Comparison of ENCODE assay signal across 23 cellular contexts in genomic region chr5:132353593-132353992, GRCh38. TPM values are rescaled to one million over a fixed set of nuclear protein-coding genes. Genes with fewer than 3 reads are reported as not detected.
DNase-seq lines count a peak whose midpoint lies in the region; ATAC-seq and TF ChIP-seq lines count a peak whose summit lies in the region.
"Had no signal": no experiment of that assay in that cellular context is flagged by ENCODE, and none has a peak within 500 bp of the region (broad histone marks: within the 10 kb centered on the region; RNA-seq: fewer than 3 reads in every experiment).

No MANE protein-coding gene starts in this region.

- H3K4me3 ChIP-seq in left ventricle myocardium inferior (no peak overlapping the region), IMR-90 (ENCODE audit: insufficient read depth, low read depth, low read length) (no peak overlapping the region)
- H3K4me3 ChIP-seq: GM23248, SJCRH30 had no signal

- POLR2A ChIA-PET in IMR-90 (lab: Charles Lee; ENCODE audit: unreplicated experiment) = no interaction called here

- ATAC-seq in left ventricle myocardium superior (no peak), IMR-90 (ENCODE audit: low read depth) (no peak), sciatic nerve (no peak), HG03039 (IDR thresholded peaks at IDR 0.05; ENCODE audit: unreplicated experiment) (no peak)
- ATAC-seq: Panc1, T-cell had no signal

- no peak overlapping the region for H4K5ac ChIP-seq in IMR-90 (ENCODE audit: low read depth, low read length)

- whole genome bisulfite sequencing in IMR-90 (ENCODE audit: extremely low coverage in 2 of 2, insufficient read length in 1 of 2), 2 experiments = no CpG with 5 or more reads among the region's 1 CpG

- H3K9ac ChIP-seq in IMR-90 (ENCODE audit: low read depth, low read length) = no peak overlapping the region
- H3K9ac ChIP-seq: GM23248 had no signal

- H2BK120ac ChIP-seq in IMR-90 (ENCODE audit: low read depth, low read length) = no peak overlapping the region

- no peak overlapping the region for H4K8ac ChIP-seq in IMR-90 (ENCODE audit: low read depth in 2 of 2, low read length in 2 of 2)

- H3K27ac ChIP-seq in left ventricle myocardium inferior (replicated peaks) (peak overlapping the region; percentile 36), IMR-90 (ENCODE audit: insufficient read depth, low read length) (no peak overlapping the region)
- H3K27ac ChIP-seq: GM23248, SJCRH30 had no signal

- H2BK20ac ChIP-seq in IMR-90 (ENCODE audit: low read depth, low read length) = no peak overlapping the region

- H2AK9ac ChIP-seq in IMR-90 (replicated peaks; ENCODE audit: low read depth, low read length, poor library complexity) = no peak overlapping the region

- H3K36me3 ChIP-seq in left ventricle myocardium inferior (peaks cover 12% of the 10 kb centered on the region), IMR-90 (ENCODE audit: control insufficient read depth, insufficient read depth, low read length) (no peaks in the 10 kb centered on the region)
- H3K36me3 ChIP-seq: SJCRH30 had no signal

- H3K9me3 ChIP-seq in left ventricle myocardium inferior (replicated peaks) (peaks cover 7% of the 10 kb centered on the region), IMR-90 (ENCODE audit: control insufficient read depth, insufficient read depth, low read length) (0 out of 2 replicates have a peak, but pooled peaks cover 3% of the 10 kb centered on the region)

- H3K9me1 ChIP-seq in IMR-90 (ENCODE audit: insufficient read depth, low read length) = no peaks in the 10 kb centered on the region

- BruUV-seq in IMR-90 (replicated peaks; lab: Mats Ljungman, UMichigan) = no TSS peak

- H3K56ac ChIP-seq in IMR-90 (ENCODE audit: extremely low read depth, insufficient read depth, low read length) = no peak overlapping the region

- CTCF ChIA-PET in IMR-90 (lab: Yijun Ruan, JAX) = no interaction called here

- DNase-seq in left ventricle myocardium inferior = no peak
- DNase-seq in left ventricle myocardium superior = no peak
- no peak for DNase-seq in IMR-90
- DNase-seq in kidney tubule cell (ENCODE audit: low spot score) = peak; percentile 42
- no peak for DNase-seq in A172 (ENCODE audit: low spot score)
- DNase-seq in activated effector memory CD4-positive, alpha-beta T cell treated with Interleukin-2 at 50 U/mL for 16 hours = no peak
- no peak for DNase-seq in sciatic nerve (ENCODE audit: low spot score)
- DNase-seq: CD4-positive, CD25-positive, alpha-beta regulatory T cell; EL; H9; MM.1S; NCI-H1092 treated with DMSO at 0.1 percent for 48 hours; NCI-H1436 treated with DMSO at 0.1 percent for 48 hours; NCI-H2029; NCI-H2227 treated with DMSO at 0.1 percent for 48 hours; NCI-H510A treated with DMSO at 0.1 percent for 48 hours; NCI-H774; SJCRH30; T-cell had no signal

- no peak overlapping the region for H3K4ac ChIP-seq in IMR-90 (ENCODE audit: low read depth, low read length)

- no peak overlapping the region for H2BK15ac ChIP-seq in IMR-90 (ENCODE audit: low read depth, low read length)

- H4K20me1 ChIP-seq in IMR-90 (ENCODE audit: insufficient read depth, low read length) = no peaks in the 10 kb centered on the region

- TF ChIP-seq CTCF in left ventricle myocardium inferior (IDR thresholded peaks at IDR 0.05; ENCODE audit: borderline replicate concordance) (no peak), IMR-90 (conservative IDR thresholded peaks at IDR 0.05; ENCODE audit: low read depth, low read length) (no peak)

- H3K14ac ChIP-seq in IMR-90 (replicated peaks; ENCODE audit: low read depth, low read length) = no peak overlapping the region

- H3K79me1 ChIP-seq in IMR-90 (ENCODE audit: low read depth in 1 of 2, low read length in 2 of 2) = no peaks in the 10 kb centered on the region

- no peak overlapping the region for H2AK5ac ChIP-seq in IMR-90 (ENCODE audit: low read depth, low read length)

- H3K27me3 ChIP-seq in left ventricle myocardium inferior (ENCODE audit: low read depth) = no peaks in the 10 kb centered on the region
- H3K27me3 ChIP-seq in IMR-90 (ENCODE audit: control insufficient read depth, insufficient read depth, low read length) = peaks cover 8% of the 10 kb centered on the region

- H3K4me1 ChIP-seq in left ventricle myocardium inferior (peaks cover 46% of the 10 kb centered on the region), IMR-90 (ENCODE audit: control insufficient read depth, insufficient read depth, low read length) (no peaks in the 10 kb centered on the region)
- H3K4me1 ChIP-seq: SJCRH30 had no signal

- no peak overlapping the region for H3K23ac ChIP-seq in IMR-90 (ENCODE audit: low read depth, low read length)

- TF ChIP-seq RAD21 in IMR-90 (IDR thresholded peaks at IDR 0.05; ENCODE audit: low read length) = no peak

- intact Hi-C loops in left ventricle myocardium inferior (cut with micrococcal nuclease) (no loop called here), left ventricle myocardium superior (cut with micrococcal nuclease) (no loop called here), IMR-90 (cut with micrococcal nuclease) (no loop called here), sciatic nerve (cut with DNase I) (no loop called here)

- H2AFZ ChIP-seq in IMR-90 (replicated peaks; ENCODE audit: low read length, poor library complexity) = no peak overlapping the region
- H2AFZ ChIP-seq: GM23248 had no signal

- no peak for TF ChIP-seq POLR2A in IMR-90 (IDR thresholded peaks at IDR 0.05; ENCODE audit: low read depth, low read length)

- no peak overlapping the region for H3K18ac ChIP-seq in IMR-90 (ENCODE audit: low read depth, low read length)

- dilution Hi-C loops in IMR-90 (cut with HindIII; ENCODE audit: low sequenced_read_pairs, unreplicated experiment) = no loop called here

- no peak overlapping the region for H3K4me2 ChIP-seq in IMR-90 (ENCODE audit: low read depth, low read length)

- no peak overlapping the region for H2BK5ac ChIP-seq in IMR-90 (ENCODE audit: low read depth, low read length, poor library complexity, severe bottlenecking)

- no peak overlapping the region for H4K91ac ChIP-seq in IMR-90 (ENCODE audit: insufficient read depth, low read depth, low read length)

- in situ Hi-C loops in IMR-90 (cut with MboI; ENCODE audit: low sequenced_read_pairs) = no loop called here

TF ChIP-seq in IMR-90, 13 proteins besides CTCF, POLR2A, EP300 and RAD21:
- TF ChIP-seq CEBPB (IDR thresholded peaks at IDR 0.05; ENCODE audit: low read depth, low read length) (peak; percentile 13; the same call in 1 of the 2 replicates), CHD1 (IDR thresholded peaks at IDR 0.05; ENCODE audit: low read depth, low read length) (no peak)
TF ChIP-seq in IMR-90: peak in this region for 1.

RNA-seq across cellular contexts. Expression of gene SLC22A5, which starts 15.9 kb away (rescaled TPM):
- total RNA-seq in left ventricle myocardium inferior (20.8 TPM), left ventricle myocardium superior (26.6 TPM), IMR-90 (2012; rRNA removed) (3.6 and 6.1 TPM in 2 replicates), sciatic nerve (16.0 TPM)
- polyA plus RNA-seq in IMR-90 (2012; rRNA removed) = 6.0 and 7.1 TPM in 2 replicates
- polyA plus RNA-seq in IMR-90 (2012; cell fraction: cytosol; rRNA removed) = 1.3 and 4.2 TPM in 2 replicates
- polyA plus RNA-seq in IMR-90 (2012; cell fraction: nucleus; rRNA removed; ENCODE audit: low replicate concordance) = 28.5 and 37.6 TPM in 2 replicates
- 5.7 and 5.9 TPM in 2 replicates for total RNA-seq in A172 (2014; rRNA removed; shearing (Covaris generic))

RNA-seq across cellular contexts. Expression of gene SLC22A4, which starts 59.4 kb away (rescaled TPM):
- total RNA-seq in left ventricle myocardium inferior (2.0 TPM), left ventricle myocardium superior (1.6 TPM), IMR-90 (2012; rRNA removed) (2.8 and 3.2 TPM in 2 replicates), sciatic nerve (5.7 TPM)
- 2.5 and 2.6 TPM in 2 replicates for polyA plus RNA-seq in IMR-90 (2012; rRNA removed)
- 1.2 and 2.1 TPM in 2 replicates for polyA plus RNA-seq in IMR-90 (2012; cell fraction: cytosol; rRNA removed)
- polyA plus RNA-seq in IMR-90 (2012; cell fraction: nucleus; rRNA removed; ENCODE audit: low replicate concordance) = 7.0 and 12.7 TPM in 2 replicates
- 4.9 and 5.8 TPM in 2 replicates for total RNA-seq in A172 (2014; rRNA removed; shearing (Covaris generic))
- total RNA-seq: B cell; CD4-positive, CD25-positive, alpha-beta regulatory T cell had no signal
- polyA plus RNA-seq: CD4-positive, CD25-positive, alpha-beta regulatory T cell had no signal
